ENCODE assay signal across 8 cellular contexts in the genomic region with DNA sequence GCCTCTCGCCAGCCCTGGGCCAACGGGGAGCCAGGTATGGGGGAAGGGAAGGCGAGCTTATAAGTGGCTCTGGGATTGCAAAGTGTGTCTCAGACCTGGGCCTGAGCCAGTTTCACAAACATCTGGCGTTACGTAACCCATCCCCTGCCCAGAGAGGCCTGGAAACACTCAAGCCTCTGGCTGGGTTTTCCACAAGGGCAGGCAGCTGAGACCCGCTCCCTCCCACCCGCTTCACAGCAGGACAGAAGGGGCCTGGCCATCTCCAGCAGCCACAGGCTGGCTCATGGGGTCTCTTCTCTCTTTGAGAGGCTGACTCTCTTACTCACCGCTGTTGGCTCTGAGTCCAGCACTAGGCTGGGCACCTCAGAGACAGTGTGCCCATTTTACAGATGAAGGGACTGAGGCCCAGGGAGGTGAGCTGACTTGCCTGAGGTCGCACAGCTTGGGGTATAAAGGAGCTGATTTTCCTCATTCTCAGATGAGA. TPM values are rescaled to one million over a fixed set of nuclear protein-coding genes. Genes with fewer than 3 reads are reported as not detected.
DNase-seq lines count a peak whose midpoint lies in the region; ATAC-seq and TF ChIP-seq lines count a peak whose summit lies in the region.

No MANE protein-coding gene starts in this region.

- H3K9me3 ChIP-seq in aorta (ENCODE audit: control insufficient read depth, low read length) = no peaks in the 10 kb centered on the region

- peaks cover 13 to 32% (median 21%) of the 10 kb centered on the region in 4 donors for H3K4me1 Mint-ChIP-seq in naive thymus-derived CD8-positive, alpha-beta T cell
- peaks cover 18% of the 10 kb centered on the region for H3K4me1 Mint-ChIP-seq in activated CD4-positive, alpha-beta T cell treated with anti-CD3 and anti-CD28 coated beads for 36 hours

- H3K36me3 ChIP-seq in aorta (ENCODE audit: control insufficient read depth in 1 of 2, insufficient read depth in 2 of 2, low read length in 1 of 2) = no peaks in the 10 kb centered on the region

- POLR2A ChIA-PET in naive thymus-derived CD8-positive, alpha-beta T cell (lab: Charles Lee) = interaction anchor here (0.7 kb wide), 1 partner anchor 52 kb away, joined by 3 read pairs; no protein-coding TSS in a partner anchor
- POLR2A ChIA-PET in activated CD4-positive, alpha-beta T cell treated with anti-CD3 and anti-CD28 coated beads for 36 hours (lab: Charles Lee) = no interaction called here

- WGBS in aorta, 2 donors = 10 to 19% methylated on average over 9 of the region's 9 CpGs

- no peak overlapping the region for H3K4me3 ChIP-seq in astrocyte of the cerebellum (ENCODE audit: low read depth, low read length)
- H3K4me3 ChIP-seq in aorta (ENCODE audit: low read length in 2 of 2) = no peak overlapping the region

- DNase-seq in AG09319 (ENCODE audit: extremely low read depth, low read depth) (peak; percentile 97), NCI-H1092 treated with DMSO at 0.1 percent for 48 hours (lab: John Stamatoyannopoulos, UW) (peak; percentile 59), astrocyte of the cerebellum (ENCODE audit: low read depth) (peak; percentile 92), left kidney (ENCODE audit: low read depth, low spot score) (peak; percentile 88), aorta (peak; percentile 85)
- DNase-seq in naive thymus-derived CD8-positive, alpha-beta T cell = no peak
- DNase-seq in activated CD4-positive, alpha-beta T cell treated with anti-CD3 and anti-CD28 coated beads for 36 hours = no peak

- H3K27me3 ChIP-seq in aorta (ENCODE audit: control insufficient read depth in 1 of 2, insufficient read depth in 2 of 2, low read length in 1 of 2) = no peaks in the 10 kb centered on the region

- no peak overlapping the region for H3K4me3 Mint-ChIP-seq in naive thymus-derived CD8-positive, alpha-beta T cell
- H3K4me3 Mint-ChIP-seq in activated CD4-positive, alpha-beta T cell treated with anti-CD3 and anti-CD28 coated beads for 36 hours = no peak overlapping the region

- CTCF ChIA-PET in activated CD4-positive, alpha-beta T cell treated with anti-CD3 and anti-CD28 coated beads for 36 hours (lab: Charles Lee) = interaction anchor here (0.7 to 1.3 kb wide), 2 partner anchors 98 to 230 kb away, joined by 4 to 6 read pairs; no protein-coding TSS in a partner anchor

- ATAC-seq in aorta (ENCODE audit: low FRiP score) (peak; percentile 56), HG03378 (IDR thresholded peaks at IDR 0.05; ENCODE audit: unreplicated experiment) (no peak)
- no peak for ATAC-seq in naive thymus-derived CD8-positive, alpha-beta T cell
- no peak for ATAC-seq in activated CD4-positive, alpha-beta T cell treated with anti-CD3 and anti-CD28 coated beads for 36 hours

- no peaks in the 10 kb centered on the region for H3K36me3 Mint-ChIP-seq in naive thymus-derived CD8-positive, alpha-beta T cell
- peaks cover 3% of the 10 kb centered on the region for H3K36me3 Mint-ChIP-seq in activated CD4-positive, alpha-beta T cell treated with anti-CD3 and anti-CD28 coated beads for 36 hours (ENCODE audit: low read depth)

- peak overlapping the region in 3 of 10 donors; percentile 12 to 44 (median 37) for H3K27ac Mint-ChIP-seq in naive thymus-derived CD8-positive, alpha-beta T cell
- H3K27ac Mint-ChIP-seq in activated CD4-positive, alpha-beta T cell treated with anti-CD3 and anti-CD28 coated beads for 36 hours = no peak overlapping the region

- peaks cover 0 to 9% (median 0%) of the 10 kb centered on the region in 5 donors for H3K27me3 Mint-ChIP-seq in naive thymus-derived CD8-positive, alpha-beta T cell
- no peaks in the 10 kb centered on the region for H3K27me3 Mint-ChIP-seq in activated CD4-positive, alpha-beta T cell treated with anti-CD3 and anti-CD28 coated beads for 36 hours

- in situ Hi-C loops in astrocyte of the cerebellum (cut with HindIII; ENCODE audit: low sequenced_read_pairs) = no loop called here

- H3K9me3 Mint-ChIP-seq in naive thymus-derived CD8-positive, alpha-beta T cell = no peaks in the 10 kb centered on the region
- H3K9me3 Mint-ChIP-seq in activated CD4-positive, alpha-beta T cell treated with anti-CD3 and anti-CD28 coated beads for 36 hours (ENCODE audit: low read depth) = no peaks in the 10 kb centered on the region

- TF ChIP-seq CTCF in AG09319 (IDR thresholded peaks at IDR 0.05; ENCODE audit: low read depth, low read length) (no peak), astrocyte of the cerebellum (IDR thresholded peaks at IDR 0.05; ENCODE audit: low read depth, low read length, missing control alignments) (no peak)

- H3K27ac ChIP-seq in aorta (ENCODE audit: low read depth in 1 of 2, low read length in 2 of 2) = no peak overlapping the region

- no peaks in the 10 kb centered on the region for H3K4me1 ChIP-seq in aorta (ENCODE audit: control insufficient read depth in 1 of 2, insufficient read depth in 2 of 2, low read length in 2 of 2)

- intact Hi-C loops in aorta (cut with DNase I) = loop anchor here in 1 of 2 donors (5.0 kb wide), 1 partner anchor 54 kb away; a partner anchor contains a TSS
- intact Hi-C loops in activated CD4-positive, alpha-beta T cell treated with anti-CD3 and anti-CD28 coated beads for 36 hours (cut with DNase I, micrococcal nuclease) = no loop called here

RNA-seq across cellular contexts. Expression of a gene that starts 44.5 kb away (rescaled TPM):
- 100 to 1,000 TPM in 1 of 2 donors, 10 to 100 TPM in 1; 86.0 to 113 TPM for total RNA-seq in aorta
- 10 to 100 TPM; 26.9 to 59.1 TPM for polyA plus RNA-seq in aorta
- 10 to 100 TPM; 26.4 to 30.9 TPM for total RNA-seq in naive thymus-derived CD8-positive, alpha-beta T cell
- 10 to 100 TPM in 2 of 3 donors, 1 to 10 TPM in 1; 7.8 to 11.6 (median 10.7) TPM for polyA plus RNA-seq in naive thymus-derived CD8-positive, alpha-beta T cell
- 10 to 100 TPM; 23.3 to 26.1 TPM for total RNA-seq in activated CD4-positive, alpha-beta T cell treated with anti-CD3 and anti-CD28 coated beads for 36 hours

RNA-seq across cellular contexts. Expression of a gene that starts 55.2 kb away (rescaled TPM):
- total RNA-seq in aorta = 10 to 100 TPM; 11.1 to 15.4 TPM
- polyA plus RNA-seq in aorta = 10 to 100 TPM; 13.0 to 19.0 TPM
- 10 to 100 TPM; 47.9 to 48.6 TPM for total RNA-seq in naive thymus-derived CD8-positive, alpha-beta T cell
- polyA plus RNA-seq in naive thymus-derived CD8-positive, alpha-beta T cell = 10 to 100 TPM; 35.0 to 46.4 (median 43.8) TPM
- 10 to 100 TPM; 37.1 to 42.3 TPM for total RNA-seq in activated CD4-positive, alpha-beta T cell treated with anti-CD3 and anti-CD28 coated beads for 36 hours

Comparison
In these comparisons a context has a peak if more than half of its experiments do, and no peak if none do; other contexts are left out.
1. DNase-seq: peak in AG09319 (single experiment), NCI-H1092 treated with DMSO at 0.1 percent for 48 hours (single experiment), astrocyte of the cerebellum (single experiment), left kidney (single experiment) and aorta (2 of 2); none in naive thymus-derived CD8-positive, alpha-beta T cell (0 of 10) and activated CD4-positive, alpha-beta T cell treated with anti-CD3 and anti-CD28 coated beads for 36 hours (single experiment).